2 cellular contexts compared by ENCODE assay signal in genomic region chr14:37601849-37602248, GRCh38.
TF ChIP-seq lines count a peak whose summit lies in the region.

No MANE protein-coding gene starts in this region.

TF ChIP-seq in GM23338, 12 proteins besides CTCF, POLR2A, EP300 and RAD21:
- TF ChIP-seq ETS1 (IDR thresholded peaks at IDR 0.05) (no peak), EZH2 (IDR thresholded peaks at IDR 0.05; ENCODE audit: low read depth, unreplicated experiment) (peak; percentile 57), CREB1 (CRISPR knock-in tag; IDR thresholded peaks at IDR 0.05; ENCODE audit: low read depth) (no peak)

TF ChIP-seq in endothelial cell of umbilical vein, 7 proteins besides CTCF, POLR2A, EP300 and RAD21:
- TF ChIP-seq JUN (IDR thresholded peaks at IDR 0.05; ENCODE audit: borderline replicate concordance, insufficient read depth, insufficient read length, low read depth) (no peak), EZH2 (IDR thresholded peaks at IDR 0.05; ENCODE audit: borderline replicate concordance, low read depth, low read length, severe bottlenecking) (peak; percentile 36)
